12 cellular contexts compared by ENCODE assay signal in the genomic region with DNA sequence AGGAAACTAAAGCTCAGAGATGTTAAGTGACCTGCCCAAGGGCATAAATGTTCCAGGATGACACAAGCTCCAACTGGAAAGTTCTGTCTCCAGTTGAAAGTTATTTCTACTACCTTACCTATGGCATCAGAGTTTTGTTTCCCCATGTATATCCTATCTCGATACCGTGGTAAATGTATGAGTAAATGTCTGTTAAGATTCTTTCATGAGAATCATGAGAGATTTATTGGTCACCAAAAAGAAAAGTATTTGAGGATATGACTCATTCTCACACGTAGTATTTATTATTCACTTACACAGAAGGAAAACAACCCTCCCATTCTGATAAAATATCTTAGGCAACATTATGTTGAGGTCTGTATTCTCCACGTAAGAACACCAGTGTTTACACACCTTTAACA. TPM values are rescaled to one million over a fixed set of nuclear protein-coding genes. Genes with fewer than 3 reads are reported as not detected.
A peak's percentile ranks its signal among the peaks of the same experiment; 100 is the strongest.
DNase-seq lines count a peak whose midpoint lies in the region; ATAC-seq and TF ChIP-seq lines count a peak whose summit lies in the region.
"Had no signal": no experiment of that assay in that cellular context is flagged by ENCODE, and none has a peak within 500 bp of the region (broad histone marks: within the 10 kb centered on the region; RNA-seq: fewer than 3 reads in every experiment).

No MANE protein-coding gene starts in this region.

- no peak overlapping the region for H3K4me3 Mint-ChIP-seq in progenitor cell of endocrine pancreas (ENCODE audit: low read depth)

- no peaks in the 10 kb centered on the region for H3K27me3 Mint-ChIP-seq in progenitor cell of endocrine pancreas

- H3K9me3 Mint-ChIP-seq in progenitor cell of endocrine pancreas (ENCODE audit: low read depth) = no peaks in the 10 kb centered on the region

- no peak overlapping the region for H3K27ac Mint-ChIP-seq in progenitor cell of endocrine pancreas

- TF ChIP-seq CTCF in epithelial cell of esophagus (IDR thresholded peaks at IDR 0.05; ENCODE audit: insufficient read depth, low read depth, low read length, missing control alignments) = no peak
- TF ChIP-seq CTCF in progenitor cell of endocrine pancreas (IDR thresholded peaks at IDR 0.05; ENCODE audit: unreplicated experiment) = no peak

- ATAC-seq in GM18498 (IDR thresholded peaks at IDR 0.05; ENCODE audit: unreplicated experiment) = no peak

- DNase-seq in DMS53 (lab: John Stamatoyannopoulos, UW) (peak; percentile 51), M059J (ENCODE audit: low read depth) (peak; percentile 81), epithelial cell of esophagus (ENCODE audit: low read depth) (peak; percentile 98), pulmonary artery endothelial cell (ENCODE audit: low read depth, low spot score) (peak; percentile 62), middle frontal gyrus (ENCODE audit: extremely low spot score, low spot score) (no peak), progenitor cell of endocrine pancreas (ENCODE audit: low spot score, unreplicated experiment) (no peak), NCI-H2227 treated with DMSO at 0.1 percent for 48 hours (lab: John Stamatoyannopoulos, UW) (no peak)
- DNase-seq: dorsolateral prefrontal cortex, NCI-H345, retina had no signal

- H3K36me3 Mint-ChIP-seq in progenitor cell of endocrine pancreas (ENCODE audit: insufficient read depth) = no peaks in the 10 kb centered on the region

- peaks cover 3% of the 10 kb centered on the region for H3K4me1 Mint-ChIP-seq in progenitor cell of endocrine pancreas (ENCODE audit: low read depth)

- no peak overlapping the region for H3K4me3 ChIP-seq in epithelial cell of esophagus (ENCODE audit: low read length)
- H3K4me3 ChIP-seq: dorsolateral prefrontal cortex had no signal

RNA-seq across cellular contexts. Expression of gene SHOC1, which starts 11.1 kb away (rescaled TPM):
- 0.02 and 0.10 TPM in 2 replicates for total RNA-seq in M059J (2014; rRNA removed; shearing (Covaris generic))
- total RNA-seq in pulmonary artery endothelial cell (not detected in 2 replicates), progenitor cell of endocrine pancreas (not detected in 2 replicates)
- total RNA-seq: T-helper 1 cell treated with Interleukin-12 subunit alpha and Interleukin-12 subunit beta and Interleukin-4 antibody, amounts not matched to agents 30 ng/mL and 1 ng/mL, for 36 hours had no signal

Comparison
In these comparisons a context has a peak if more than half of its experiments do, and no peak if none do; other contexts are left out.
1. DNase-seq: peak in DMS53 (single experiment), M059J (single experiment), epithelial cell of esophagus (single experiment) and pulmonary artery endothelial cell (single experiment); none in middle frontal gyrus (single experiment), progenitor cell of endocrine pancreas (single experiment) and NCI-H2227 treated with DMSO at 0.1 percent for 48 hours (single experiment).